In genomic region chr19:7729831-7730285, GRCh38 we compare ENCODE assay signal across 18 cellular contexts. TPM values are rescaled to one million over a fixed set of nuclear protein-coding genes. Genes with fewer than 3 reads are reported as not detected.
DNase-seq lines count a peak whose midpoint lies in the region; ATAC-seq and TF ChIP-seq lines count a peak whose summit lies in the region.
"Had no signal": no experiment of that assay in that cellular context is flagged by ENCODE, and none has a peak within 500 bp of the region (broad histone marks: within the 10 kb centered on the region; RNA-seq: fewer than 3 reads in every experiment).

No MANE protein-coding gene starts in this region.

- ATAC-seq in naive thymus-derived CD4-positive, alpha-beta T cell = peak; percentile 44

- H3K23me2 ChIP-seq in H9 (ENCODE audit: insufficient read length, low read depth, low read length, poor library complexity, severe bottlenecking) = peaks cover 7% of the 10 kb centered on the region

- H3K27ac ChIP-seq in H9 (ENCODE audit: insufficient read length, low read depth, low read length) = no peak overlapping the region
- no peak overlapping the region for H3K27ac ChIP-seq in naive thymus-derived CD4-positive, alpha-beta T cell (ENCODE audit: low read depth, low read length)
- no peak overlapping the region for H3K27ac ChIP-seq in GM23248
- H3K27ac ChIP-seq: thyroid gland had no signal

- no peak overlapping the region for H3K56ac ChIP-seq in H9 (ENCODE audit: insufficient read length, low read depth, low read length)

- no CpG with 5 or more reads among the region's 34 CpGs for WGBS in H9 (ENCODE audit: extremely low coverage, insufficient read length, low lambda C conversion rate)
- 3 to 4% methylated on average over 28 to 34 of the region's 34 CpGs for WGBS in GM23248 (ENCODE audit: low coverage in 1 of 2, low lambda C conversion rate in 2 of 2, missing lambda C conversion rate in 2 of 2), 2 experiments

- H3K36me3 ChIP-seq in naive thymus-derived CD4-positive, alpha-beta T cell (ENCODE audit: control insufficient read depth in 2 of 3, insufficient read depth in 3 of 3, low read length in 3 of 3) = no peaks in the 10 kb centered on the region
- no peaks in the 10 kb centered on the region for H3K36me3 ChIP-seq in GM23248 (ENCODE audit: low read depth)
- H3K36me3 ChIP-seq: thyroid gland had no signal

- H3K79me2 ChIP-seq in H9 (ENCODE audit: insufficient read depth, low read length) (no peaks in the 10 kb centered on the region), GM23248 (ENCODE audit: insufficient read depth) (no peaks in the 10 kb centered on the region)

- no peaks in the 10 kb centered on the region for H3K9me2 ChIP-seq in GM23248 (ENCODE audit: insufficient read depth)

- H3K23ac ChIP-seq in H9 (ENCODE audit: insufficient read length, low read depth, low read length) = no peak overlapping the region

- peak overlapping the region in 1 of 3 experiments; percentile 59; a peak in 1 of 7 replicates for H3K27ac Mint-ChIP-seq in H9
- H3K27ac Mint-ChIP-seq in naive thymus-derived CD4-positive, alpha-beta T cell = peak overlapping the region in 1 of 9 donors; percentile 48
- H3K27ac Mint-ChIP-seq: activated T-helper 2 cell treated with anti-CD3 and anti-CD28 coated beads, Interferon-gamma antibody, Interleukin-2, Interleukin-4, amounts not matched to agents 10 μg/mL and 5 μg/mL and 100 μg/mL, durations not matched to agents 14 hours and 24 hours and 36 hours; natural killer cell; T-helper 2 cell treated with Interferon-gamma antibody and Interleukin-4, amounts not matched to agents 5 μg/mL and 100 μg/mL, for 36 hours had no signal

- H3K4me1 ChIP-seq in H9 (ENCODE audit: insufficient read depth, low read length) (no peaks in the 10 kb centered on the region), GM23248 (ENCODE audit: insufficient read depth) (no peaks in the 10 kb centered on the region)
- H3K4me1 ChIP-seq in naive thymus-derived CD4-positive, alpha-beta T cell (ENCODE audit: control insufficient read depth in 2 of 2, insufficient read depth in 2 of 2, low read length in 2 of 2) = peaks cover 0 to 16% of the 10 kb centered on the region in 2 donors
- H3K4me1 ChIP-seq: thyroid gland had no signal

- no peak overlapping the region for H2BK5ac ChIP-seq in H9 (ENCODE audit: insufficient read length, low read length)

- no peak overlapping the region for H3K4me3 ChIP-seq in naive thymus-derived CD4-positive, alpha-beta T cell (ENCODE audit: low read length)
- H3K4me3 ChIP-seq in GM23248 = no peak overlapping the region
- H3K4me3 ChIP-seq: thyroid gland had no signal

- peaks cover 88% of the 10 kb centered on the region for H3K27me3 Mint-ChIP-seq in H9 (ENCODE audit: low read depth)
- H3K27me3 Mint-ChIP-seq in naive thymus-derived CD4-positive, alpha-beta T cell = peaks cover 19 to 56% (median 36%) of the 10 kb centered on the region in 5 donors

- no peaks in the 10 kb centered on the region for H4K20me1 ChIP-seq in H9 (ENCODE audit: control insufficient read depth, insufficient read depth, insufficient read length)
- no peaks in the 10 kb centered on the region for H4K20me1 ChIP-seq in GM23248 (ENCODE audit: insufficient read depth)

- H3F3A ChIP-seq in GM23248 (ENCODE audit: insufficient read depth) = no peaks in the 10 kb centered on the region

- peaks cover 6 to 21% of the 10 kb centered on the region in 2 experiments for H3K4me1 Mint-ChIP-seq in H9
- H3K4me1 Mint-ChIP-seq in naive thymus-derived CD4-positive, alpha-beta T cell = peaks cover 0 to 15% (median 14%) of the 10 kb centered on the region in 7 donors
- H3K4me1 Mint-ChIP-seq: natural killer cell had no signal

- H3K27me3 ChIP-seq in H9 (ENCODE audit: insufficient read depth, low read length) (peaks cover 18% of the 10 kb centered on the region; the same call in 1 of the 2 replicates), GM23248 (replicated peaks; ENCODE audit: insufficient read depth) (peaks cover 57% of the 10 kb centered on the region)
- peaks cover 0 to 13% of the 10 kb centered on the region in 2 donors for H3K27me3 ChIP-seq in naive thymus-derived CD4-positive, alpha-beta T cell (ENCODE audit: control insufficient read depth in 2 of 2, insufficient read depth in 2 of 2, low read length in 2 of 2)

- no peak overlapping the region for H4K91ac ChIP-seq in H9 (ENCODE audit: insufficient read length, low read depth, low read length)

- no peak overlapping the region for H3K4ac ChIP-seq in H9 (ENCODE audit: low read depth, low read length)

- H3T11ph ChIP-seq in H9 (ENCODE audit: low read length) = no peak overlapping the region

- intact Hi-C loops in naive thymus-derived CD4-positive, alpha-beta T cell (cut with micrococcal nuclease) = no loop called here

- no peak overlapping the region for H3K14ac ChIP-seq in H9 (ENCODE audit: insufficient read depth, low read length)

- DNase-seq in NCI-H2196 (lab: John Stamatoyannopoulos, UW; ENCODE audit: unreplicated experiment) (peak; percentile 6), NCI-H2196 treated with DMSO at 0.1 percent for 48 hours (lab: John Stamatoyannopoulos, UW; ENCODE audit: unreplicated experiment) (no peak), H9 (peak; percentile 68), cerebellum (ENCODE audit: low spot score) (peak; percentile 30), GM23248 (no peak), H4 (ENCODE audit: low spot score) (no peak)
- DNase-seq in naive thymus-derived CD4-positive, alpha-beta T cell = peak in 1 of 9 donors; percentile 8
- no peak for DNase-seq in NK-92 treated with Interleukin-12 subunit alpha and Interleukin-12 subunit beta, amount 100 ng/mL, for 24 hours (lab: John Stamatoyannopoulos, UW)
- DNase-seq: activated CD4-positive, alpha-beta T cell treated with anti-CD3 and anti-CD28 coated beads, Interleukin-2, amount 50 U/mL, for 1 hour; natural killer cell; NCI-H2029; SHP77; thyroid gland had no signal

- no peaks in the 10 kb centered on the region for H3K79me1 ChIP-seq in H9 (ENCODE audit: insufficient read depth, low read depth, low read length, poor library complexity, severe bottlenecking)

- H3K4me2 ChIP-seq in H9 (ENCODE audit: insufficient read depth, insufficient read length, low read length) = peak overlapping the region; percentile 65
- H3K4me2 ChIP-seq in GM23248 (ENCODE audit: unreplicated experiment) = no peak overlapping the region

- H3K36me3 Mint-ChIP-seq in H9 (ENCODE audit: insufficient read depth in 1 of 3, low read depth in 3 of 3) = no peaks in the 10 kb centered on the region
- peaks cover 0 to 4% (median 0%) of the 10 kb centered on the region in 5 donors for H3K36me3 Mint-ChIP-seq in naive thymus-derived CD4-positive, alpha-beta T cell
- H3K36me3 Mint-ChIP-seq: CD8-positive, alpha-beta memory T cell; natural killer cell had no signal

- no peak overlapping the region for H2BK20ac ChIP-seq in H9 (ENCODE audit: low read depth, low read length, poor library complexity, severe bottlenecking)

- H4K8ac ChIP-seq in H9 (replicated peaks; ENCODE audit: insufficient read length, low read depth, low read length) = no peak overlapping the region

- no peak for TF ChIP-seq CTCF in H9 (conservative IDR thresholded peaks at IDR 0.05)

- H2AK5ac ChIP-seq in H9 (ENCODE audit: insufficient read length, low read length) = no peak overlapping the region

- no peak overlapping the region for H3K9ac ChIP-seq in H9 (ENCODE audit: extremely low read depth, insufficient read length, low read length)
- H3K9ac ChIP-seq in GM23248 = no peak overlapping the region

- no peak overlapping the region for H2BK15ac ChIP-seq in H9 (ENCODE audit: low read depth, low read length)

- peaks cover 0 to 3% of the 10 kb centered on the region in 2 experiments; a peak in 2 of 5 replicates for H3K9me3 Mint-ChIP-seq in H9
- peaks cover 0 to 4% (median 0%) of the 10 kb centered on the region in 11 donors for H3K9me3 Mint-ChIP-seq in naive thymus-derived CD4-positive, alpha-beta T cell
- H3K9me3 Mint-ChIP-seq: activated T-helper 2 cell treated with anti-CD3 and anti-CD28 coated beads, Interferon-gamma antibody, Interleukin-2, Interleukin-4, amounts not matched to agents 10 μg/mL and 5 μg/mL and 100 μg/mL, durations not matched to agents 14 hours and 24 hours and 36 hours; natural killer cell; T-helper 2 cell treated with Interferon-gamma antibody and Interleukin-4, amounts not matched to agents 5 μg/mL and 100 μg/mL, for 36 hours had no signal

- no peak overlapping the region for H2BK120ac ChIP-seq in H9 (ENCODE audit: low read depth, low read length, poor library complexity, severe bottlenecking)

- no peak overlapping the region for H4K5ac ChIP-seq in H9 (ENCODE audit: insufficient read length, low read depth, low read length)

- CTCF ChIA-PET in naive thymus-derived CD4-positive, alpha-beta T cell (lab: Charles Lee) = no interaction called here

- H3K4me3 Mint-ChIP-seq in H9 = peak overlapping the region; percentile 56 to 83
- peak overlapping the region in 9 of 10 donors; percentile 23 to 80 (median 73) for H3K4me3 Mint-ChIP-seq in naive thymus-derived CD4-positive, alpha-beta T cell
- H3K4me3 Mint-ChIP-seq: natural killer cell; T-helper 2 cell treated with Interferon-gamma antibody and Interleukin-4, amounts not matched to agents 5 μg/mL and 100 μg/mL, for 36 hours had no signal

- no peaks in the 10 kb centered on the region for H3K9me3 ChIP-seq in H9 (ENCODE audit: control insufficient read depth, low read depth, low read length)
- no peaks in the 10 kb centered on the region for H3K9me3 ChIP-seq in naive thymus-derived CD4-positive, alpha-beta T cell (ENCODE audit: control insufficient read depth in 2 of 3, low read length in 3 of 3)
- no peaks in the 10 kb centered on the region for H3K9me3 ChIP-seq in GM23248 (ENCODE audit: low read depth)
- H3K9me3 ChIP-seq: thyroid gland had no signal

- no peak overlapping the region for H3K18ac ChIP-seq in H9 (ENCODE audit: insufficient read length, low read depth, low read length)

- in situ Hi-C loops in GM23248 (cut with MboI) = no loop called here

- H2AFZ ChIP-seq in H9 (ENCODE audit: low read length) = no peak overlapping the region
- H2AFZ ChIP-seq in GM23248 = no peak overlapping the region

- POLR2A ChIA-PET in naive thymus-derived CD4-positive, alpha-beta T cell (lab: Charles Lee) = no interaction called here

- no peak overlapping the region for H2BK12ac ChIP-seq in H9 (ENCODE audit: insufficient read length, low read depth, low read length)

RNA-seq across cellular contexts. Expression of gene CLEC4G, which starts 2.1 kb away (rescaled TPM):
- total RNA-seq in H9 (2021) = 0.26 TPM in 1 of 2 replicates, not detected in the other
- total RNA-seq in cerebellum = 0.73 TPM
- total RNA-seq in naive thymus-derived CD4-positive, alpha-beta T cell = 1 to 10 TPM in 1 of 5 experiments, not detected in 4; 1.2 TPM
- not detected for polyA plus RNA-seq in naive thymus-derived CD4-positive, alpha-beta T cell
- not detected in 2 replicates for total RNA-seq in GM23248 (2014; rRNA removed; shearing (Covaris generic))
- not detected in 2 replicates for polyA plus RNA-seq in GM23248 (2016; fragmentation: Nextera tagmentation; extraction: Ambion mirVana)
- not detected in 2 replicates for total RNA-seq in H4 (2014; rRNA removed; shearing (Covaris generic))
- total RNA-seq: activated T-helper 2 cell treated with anti-CD3 and anti-CD28 coated beads, Interferon-gamma antibody, Interleukin-2, Interleukin-4, amounts not matched to agents 10 μg/mL and 5 μg/mL and 100 μg/mL, durations not matched to agents 14 hours and 24 hours and 36 hours; CD8-positive, alpha-beta memory T cell; dermis microvascular lymphatic vessel endothelial cell; natural killer cell had no signal
- polyA plus RNA-seq: CD8-positive, alpha-beta memory T cell had no signal

RNA-seq across cellular contexts. Expression of gene CD209, which starts 17.5 kb away (rescaled TPM):
- total RNA-seq in H9 (2021) = not detected in 2 replicates
- 0.73 TPM for total RNA-seq in cerebellum
- under 1 TPM in 3 of 5 experiments, not detected in 2; 0.27 to 0.68 (median 0.32) TPM for total RNA-seq in naive thymus-derived CD4-positive, alpha-beta T cell
- polyA plus RNA-seq in naive thymus-derived CD4-positive, alpha-beta T cell = not detected
- total RNA-seq in GM23248 (2014; rRNA removed; shearing (Covaris generic)) = not detected in 2 replicates
- not detected in 2 replicates for polyA plus RNA-seq in GM23248 (2016; fragmentation: Nextera tagmentation; extraction: Ambion mirVana)
- 0.10 TPM in 1 of 2 replicates, not detected in the other for total RNA-seq in H4 (2014; rRNA removed; shearing (Covaris generic))
- total RNA-seq: activated T-helper 2 cell treated with anti-CD3 and anti-CD28 coated beads, Interferon-gamma antibody, Interleukin-2, Interleukin-4, amounts not matched to agents 10 μg/mL and 5 μg/mL and 100 μg/mL, durations not matched to agents 14 hours and 24 hours and 36 hours had no signal
- polyA plus RNA-seq: CD8-positive, alpha-beta memory T cell had no signal

RNA-seq across cellular contexts. Expression of gene FCER2, which starts 27.9 kb away (rescaled TPM):
- not detected in 2 replicates for total RNA-seq in H9 (2021)
- total RNA-seq in cerebellum = 0.18 TPM
- total RNA-seq in naive thymus-derived CD4-positive, alpha-beta T cell = 1 to 10 TPM in 2 of 5 experiments, under 1 TPM in 1, not detected in 2; 0.32 to 3.8 (median 1.3) TPM
- polyA plus RNA-seq in naive thymus-derived CD4-positive, alpha-beta T cell = under 1 TPM; 0.48 to 0.52 TPM
- total RNA-seq in GM23248 (2014; rRNA removed; shearing (Covaris generic)) = not detected in 2 replicates
- polyA plus RNA-seq in GM23248 (2016; fragmentation: Nextera tagmentation; extraction: Ambion mirVana) = 0.33 TPM in 1 of 2 replicates, not detected in the other
- total RNA-seq in H4 (2014; rRNA removed; shearing (Covaris generic)) = not detected in 2 replicates
- total RNA-seq: dermis microvascular lymphatic vessel endothelial cell, lower leg skin, thyroid gland had no signal
- polyA plus RNA-seq: CD8-positive, alpha-beta memory T cell had no signal

RNA-seq across cellular contexts. Expression of gene CLEC4M, which starts 33.2 kb away (rescaled TPM):
- total RNA-seq in H9 (2021) (not detected in 2 replicates), cerebellum (not detected)
- total RNA-seq in naive thymus-derived CD4-positive, alpha-beta T cell = not detected
- polyA plus RNA-seq in naive thymus-derived CD4-positive, alpha-beta T cell = under 1 TPM in 1 of 2 donors, not detected in 1; 0.74 TPM
- not detected in 2 replicates for total RNA-seq in GM23248 (2014; rRNA removed; shearing (Covaris generic))
- polyA plus RNA-seq in GM23248 (2016; fragmentation: Nextera tagmentation; extraction: Ambion mirVana) = not detected in 2 replicates
- not detected in 2 replicates for total RNA-seq in H4 (2014; rRNA removed; shearing (Covaris generic))
- total RNA-seq: activated T-helper 2 cell treated with anti-CD3 and anti-CD28 coated beads, Interferon-gamma antibody, Interleukin-2, Interleukin-4, amounts not matched to agents 10 μg/mL and 5 μg/mL and 100 μg/mL, durations not matched to agents 14 hours and 24 hours and 36 hours; CD8-positive, alpha-beta memory T cell; lower leg skin; natural killer cell had no signal
- polyA plus RNA-seq: CD8-positive, alpha-beta memory T cell had no signal

RNA-seq across cellular contexts. Expression of gene TRAPPC5, which starts 49.2 kb away (rescaled TPM):
- 77.4 and 87.8 TPM in 2 replicates for total RNA-seq in H9 (2021)
- total RNA-seq in cerebellum = 14.5 TPM
- 10 to 100 TPM; 43.7 to 79.3 (median 75.4) TPM for total RNA-seq in naive thymus-derived CD4-positive, alpha-beta T cell
- 100 to 1,000 TPM; 165 to 191 TPM for polyA plus RNA-seq in naive thymus-derived CD4-positive, alpha-beta T cell
- 68.1 and 134 TPM in 2 replicates for total RNA-seq in GM23248 (2014; rRNA removed; shearing (Covaris generic))
- 203 and 207 TPM in 2 replicates for polyA plus RNA-seq in GM23248 (2016; fragmentation: Nextera tagmentation; extraction: Ambion mirVana)
- 90.6 and 139 TPM in 2 replicates for total RNA-seq in H4 (2014; rRNA removed; shearing (Covaris generic))

Comparison
In these comparisons a context has a peak if more than half of its experiments do, and no peak if none do; other contexts are left out.
1. DNase-seq: peak in NCI-H2196 (single experiment), H9 (single experiment) and cerebellum (single experiment); none in NCI-H2196 treated with DMSO at 0.1 percent for 48 hours (single experiment), NK-92 treated with Interleukin-12 subunit alpha and Interleukin-12 subunit beta, amount 100 ng/mL, for 24 hours (single experiment), GM23248 (single experiment) and H4 (single experiment).